In genomic region chr16:50326835-50327465, GRCh38 we compare ENCODE assay signal across 8 cellular contexts. TPM values are rescaled to one million over a fixed set of nuclear protein-coding genes. Genes with fewer than 3 reads are reported as not detected.
DNase-seq lines count a peak whose midpoint lies in the region; ATAC-seq and TF ChIP-seq lines count a peak whose summit lies in the region.

No MANE protein-coding gene starts in this region.

- no peak for TF ChIP-seq POLR2A in GM18505 (IDR thresholded peaks at IDR 0.05; ENCODE audit: borderline replicate concordance, extremely low read depth, insufficient read depth, insufficient read length)

- DNase-seq in A172 (ENCODE audit: low spot score) = peak; percentile 29
- peak; percentile 43 for DNase-seq in activated CD4-positive, CD25-positive, alpha-beta regulatory T cell treated with anti-CD3 and anti-CD28 coated beads, Interleukin-2, amount 50 U/mL, for 16 hours (ENCODE audit: low read depth, low spot score)
- peak; percentile 44 for DNase-seq in dermis blood vessel endothelial cell
- no peak for DNase-seq in natural killer cell treated with Interleukin-12 subunit alpha and Interleukin-12 subunit beta and Interleukin-15 and Interleukin-18, amount 100 ng/mL, for 72 hours (ENCODE audit: low spot score)
- DNase-seq in GM19238 (ENCODE audit: insufficient read length, low spot score) = no peak
- DNase-seq in AG08396 (ENCODE audit: low spot score) = no peak

- no peaks in the 10 kb centered on the region for H3K9me3 Mint-ChIP-seq in natural killer cell treated with Interleukin-12 subunit alpha and Interleukin-12 subunit beta and Interleukin-15 and Interleukin-18, amount 100 ng/mL, for 72 hours

- H3K4me3 Mint-ChIP-seq in natural killer cell treated with Interleukin-12 subunit alpha and Interleukin-12 subunit beta and Interleukin-15 and Interleukin-18, amount 100 ng/mL, for 72 hours = peak overlapping the region; percentile 78

- H3K4me1 Mint-ChIP-seq in natural killer cell treated with Interleukin-12 subunit alpha and Interleukin-12 subunit beta and Interleukin-15 and Interleukin-18, amount 100 ng/mL, for 72 hours (ENCODE audit: low read depth in 2 of 2) = peaks cover 45 to 54% of the 10 kb centered on the region in 2 donors

- peak overlapping the region; percentile 72 to 88 for H3K27ac Mint-ChIP-seq in natural killer cell treated with Interleukin-12 subunit alpha and Interleukin-12 subunit beta and Interleukin-15 and Interleukin-18, amount 100 ng/mL, for 72 hours

- ATAC-seq in GM18505 (IDR thresholded peaks at IDR 0.05; ENCODE audit: unreplicated experiment) (peak; percentile 53), HG03342 (IDR thresholded peaks at IDR 0.05; ENCODE audit: unreplicated experiment) (peak; percentile 78)
- peak; percentile 91 to 96 for ATAC-seq in natural killer cell treated with Interleukin-12 subunit alpha and Interleukin-12 subunit beta and Interleukin-15 and Interleukin-18, amount 100 ng/mL, for 72 hours

- H3K27me3 Mint-ChIP-seq in natural killer cell treated with Interleukin-12 subunit alpha and Interleukin-12 subunit beta and Interleukin-15 and Interleukin-18, amount 100 ng/mL, for 72 hours = no peaks in the 10 kb centered on the region

- H3K36me3 Mint-ChIP-seq in natural killer cell treated with Interleukin-12 subunit alpha and Interleukin-12 subunit beta and Interleukin-15 and Interleukin-18, amount 100 ng/mL, for 72 hours = peaks cover 36% of the 10 kb centered on the region

RNA-seq across cellular contexts. Expression of gene BRD7, which starts 41.8 kb away (rescaled TPM):
- total RNA-seq in A172 (2014; rRNA removed; shearing (Covaris generic)) = 82.0 and 98.3 TPM in 2 replicates
- total RNA-seq in dermis blood vessel endothelial cell = 44.6 and 53.8 TPM in 2 replicates
- 10 to 100 TPM; 64.1 to 91.4 TPM for total RNA-seq in natural killer cell treated with Interleukin-12 subunit alpha and Interleukin-12 subunit beta and Interleukin-15 and Interleukin-18, amount 100 ng/mL, for 72 hours

Comparison
In these comparisons a context has a peak if more than half of its experiments do, and no peak if none do; other contexts are left out.
1. DNase-seq: peak in A172 (single experiment), activated CD4-positive, CD25-positive, alpha-beta regulatory T cell treated with anti-CD3 and anti-CD28 coated beads, Interleukin-2, amount 50 U/mL, for 16 hours (single experiment) and dermis blood vessel endothelial cell (single experiment); none in natural killer cell treated with Interleukin-12 subunit alpha and Interleukin-12 subunit beta and Interleukin-15 and Interleukin-18, amount 100 ng/mL, for 72 hours (single experiment), GM19238 (single experiment) and AG08396 (single experiment).
2. Peak in every context shown above with its lines, with median percentiles within 50 percentile points of each other: ATAC-seq.